ENCODE assay signal across 1 cellular context in genomic region chr3:45105855-45106655, GRCh38.
TF ChIP-seq lines count a peak whose summit lies in the region.

No MANE protein-coding gene starts in this region.

TF ChIP-seq in GM12878, 131 proteins besides CTCF, POLR2A, EP300 and RAD21 (continued from another document):
- TF ChIP-seq, protein P1, sequence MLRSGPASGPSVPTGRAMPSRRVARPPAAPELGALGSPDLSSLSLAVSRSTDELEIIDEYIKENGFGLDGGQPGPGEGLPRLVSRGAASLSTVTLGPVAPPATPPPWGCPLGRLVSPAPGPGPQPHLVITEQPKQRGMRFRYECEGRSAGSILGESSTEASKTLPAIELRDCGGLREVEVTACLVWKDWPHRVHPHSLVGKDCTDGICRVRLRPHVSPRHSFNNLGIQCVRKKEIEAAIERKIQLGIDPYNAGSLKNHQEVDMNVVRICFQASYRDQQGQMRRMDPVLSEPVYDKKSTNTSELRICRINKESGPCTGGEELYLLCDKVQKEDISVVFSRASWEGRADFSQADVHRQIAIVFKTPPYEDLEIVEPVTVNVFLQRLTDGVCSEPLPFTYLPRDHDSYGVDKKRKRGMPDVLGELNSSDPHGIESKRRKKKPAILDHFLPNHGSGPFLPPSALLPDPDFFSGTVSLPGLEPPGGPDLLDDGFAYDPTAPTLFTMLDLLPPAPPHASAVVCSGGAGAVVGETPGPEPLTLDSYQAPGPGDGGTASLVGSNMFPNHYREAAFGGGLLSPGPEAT (IDR thresholded peaks at IDR 0.05; ENCODE audit: low read depth): peak; percentile 81
- TF ChIP-seq RUNX3 (IDR thresholded peaks at IDR 0.05; ENCODE audit: low read length): peak; percentile 56
- peak; percentile 43; the same call in 1 of the 2 replicates for TF ChIP-seq ZNF217 (IDR thresholded peaks at IDR 0.05)
- TF ChIP-seq BHLHE40 (IDR thresholded peaks at IDR 0.05; ENCODE audit: borderline replicate concordance in 1 of 2, low read depth in 2 of 2, low read length in 1 of 2): peak in 1 of 2 experiments; percentile 38; a peak in 1 of 4 replicates
- TF ChIP-seq EZH2 (IDR thresholded peaks at IDR 0.05; ENCODE audit: borderline replicate concordance, control insufficient read depth, low read depth, low read length): no peak
- peak; percentile 28; the same call in 1 of the 2 replicates for TF ChIP-seq ZNF24 (IDR thresholded peaks at IDR 0.05)
- no peak for TF ChIP-seq KLF5 (IDR thresholded peaks at IDR 0.05; ENCODE audit: partially characterized antibody)
- TF ChIP-seq IKZF1 (conservative IDR thresholded peaks at IDR 0.05): peak; percentile 91
- peak; percentile 36; the same call in 1 of the 2 replicates for TF ChIP-seq NR2F1 (conservative IDR thresholded peaks at IDR 0.05)
- 0 out of 2 replicates have a peak, but pooled peaks have one; percentile 43 for TF ChIP-seq GATAD2B (conservative IDR thresholded peaks at IDR 0.05; ENCODE audit: low read depth)
- peak; percentile 36; the same call in 1 of the 2 replicates for TF ChIP-seq BACH1 (IDR thresholded peaks at IDR 0.05; ENCODE audit: borderline replicate concordance)
- no peak for TF ChIP-seq EED (IDR thresholded peaks at IDR 0.05; ENCODE audit: low read depth)
- peak; percentile 93 for TF ChIP-seq IKZF2 (IDR thresholded peaks at IDR 0.05)
- TF ChIP-seq DPF2 (IDR thresholded peaks at IDR 0.05): peak; percentile 83
